ENCODE assay signal across 32 cellular contexts in the genomic region with DNA sequence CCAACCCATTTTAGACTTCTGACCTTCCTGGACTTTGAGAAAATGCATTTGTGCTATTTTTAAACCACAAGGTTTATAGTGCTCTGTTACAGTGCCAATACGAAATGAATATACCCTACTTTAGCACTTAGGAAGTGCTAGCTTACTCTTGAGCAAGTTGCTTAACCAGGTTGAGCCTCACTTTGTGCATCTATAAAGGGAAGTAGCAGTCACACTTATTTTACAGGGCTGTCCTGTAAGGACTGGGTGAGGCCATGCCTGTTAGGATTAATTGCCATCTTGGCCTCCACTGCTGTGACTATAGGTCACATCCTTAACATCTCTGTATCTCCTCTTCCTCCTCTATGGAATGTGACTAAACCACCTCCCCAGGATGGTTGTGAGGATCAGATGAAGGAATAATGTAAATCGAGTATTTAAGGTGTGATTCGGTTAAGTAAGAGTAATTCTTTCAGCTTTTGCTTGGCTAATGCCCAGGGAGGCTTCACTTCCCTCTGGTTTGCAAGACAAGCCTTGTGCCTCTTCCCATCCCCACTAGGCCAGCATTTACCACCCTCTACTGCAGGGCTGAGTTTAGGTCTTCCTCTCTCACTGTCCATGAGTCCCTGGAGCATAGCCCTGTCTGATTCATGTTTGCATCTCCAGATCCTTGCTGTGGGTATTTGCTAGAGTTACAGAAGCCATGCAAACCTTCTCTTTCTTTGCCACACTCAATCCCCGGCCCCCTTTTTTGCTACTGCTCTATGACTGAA.
"Had no signal": no experiment of that assay in that cellular context is flagged by ENCODE, and none has a peak within 500 bp of the region (broad histone marks: within the 10 kb centered on the region; RNA-seq: fewer than 3 reads in every experiment).

No MANE protein-coding gene starts in this region.

- H3K4me1 ChIP-seq: ascending aorta, body of pancreas, Peyer's patch, SJCRH30 had no signal

- H3K9me3 ChIP-seq: ascending aorta, body of pancreas, Peyer's patch, SJCRH30, SK-N-SH had no signal

- H3K27me3 ChIP-seq: ascending aorta, body of pancreas, Peyer's patch, SJCRH30 had no signal

- H3K9ac ChIP-seq: SK-N-SH had no signal

- H3K4me3 ChIP-seq: ascending aorta, body of pancreas, Peyer's patch, SJCRH30 had no signal

- FAIRE-seq: bronchial epithelial cell, TTC549 had no signal

- DNase-seq: activated B cell treated with CpG ODN at 0.5 μM for 24 hours; activated CD4-positive, alpha-beta T cell treated with anti-CD3 and anti-CD28 coated beads for 1 hour; activated CD4-positive, alpha-beta T cell treated with anti-CD3 and anti-CD28 coated beads, Interleukin-2, amount 10 ng/mL, durations not matched to agents 24 days and 14 days; activated CD4-positive, alpha-beta T cell treated with anti-CD3 and anti-CD28 coated beads, Interleukin-2, amount 50 U/mL, for 48 hours; activated CD8-positive, alpha-beta memory T cell treated with anti-CD3 and anti-CD28 coated beads, Interleukin-2, amount 10 ng/mL, durations not matched to agents 7 days and 5 days; activated effector memory CD4-positive, alpha-beta T cell treated with anti-CD3 and anti-CD28 coated beads, Interleukin-2, amount 50 U/mL, for 16 hours; activated naive CD4-positive, alpha-beta T cell treated with Interleukin-2 at 50 U/mL for 16 hours; activated naive CD8-positive, alpha-beta T cell treated with anti-CD3 and anti-CD28 coated beads, Interleukin-2, amount 50 U/mL, for 24 hours; activated T-cell treated with anti-CD3 and anti-CD28 coated beads, Interleukin-2, amount 50 U/mL, for 24 hours; amniotic stem cell; body of pancreas; IMR-90; Kasumi-1; KBM-7; MV-4-11; NCI-H1092 treated with DMSO at 0.1 percent for 48 hours; NCI-H1417 treated with DMSO at 0.1 percent for 48 hours; NCI-H1694; NCI-H2029; NCI-H2107; NCI-H2171 treated with DMSO at 0.1 percent for 48 hours; NCI-H226; NCI-H526 treated with DMSO at 0.1 percent for 48 hours; Peyer's patch; Right ventricle myocardium superior; SJCRH30; SK-N-SH had no signal

- H3K4me2 ChIP-seq: SK-N-SH had no signal

- H3K36me3 ChIP-seq: ascending aorta, Peyer's patch, SJCRH30 had no signal

- H3K27ac ChIP-seq: ascending aorta, body of pancreas, Peyer's patch, RWPE1, SJCRH30 had no signal

- ATAC-seq: activated CD8-positive, alpha-beta memory T cell treated with anti-CD3 and anti-CD28 coated beads, Interleukin-2, amount 10 ng/mL, durations not matched to agents 7 days and 5 days; activated naive CD4-positive, alpha-beta T cell treated with anti-CD3 and anti-CD28 coated beads, Interleukin-2, amount 50 U/mL, for 72 hours; activated naive CD8-positive, alpha-beta T cell treated with anti-CD3 and anti-CD28 coated beads, Interleukin-2, amount 50 U/mL, for 24 hours; body of pancreas had no signal
